In genomic region chr22:36324414-36324813, GRCh38 we compare ENCODE assay signal across 9 cellular contexts.
DNase-seq lines count a peak whose midpoint lies in the region; ATAC-seq and TF ChIP-seq lines count a peak whose summit lies in the region.
"Had no signal": no experiment of that assay in that cellular context is flagged by ENCODE, and none has a peak within 500 bp of the region (broad histone marks: within the 10 kb centered on the region; RNA-seq: fewer than 3 reads in every experiment).

No MANE protein-coding gene starts in this region.

- H3K36me3 ChIP-seq in upper lobe of right lung = peaks cover 95% of the 10 kb centered on the region

- no peak overlapping the region for H3K4me3 Mint-ChIP-seq in activated CD8-positive, alpha-beta memory T cell treated with anti-CD3 and anti-CD28 coated beads, Interleukin-2, amount 10 ng/mL, durations not matched to agents 7 days and 5 days
- H3K4me3 Mint-ChIP-seq in nephron progenitor cell = no peak overlapping the region

- peaks cover 36% of the 10 kb centered on the region for H3K4me1 Mint-ChIP-seq in activated CD8-positive, alpha-beta memory T cell treated with anti-CD3 and anti-CD28 coated beads, Interleukin-2, amount 10 ng/mL, durations not matched to agents 7 days and 5 days
- H3K4me1 Mint-ChIP-seq in nephron progenitor cell = peaks cover 53% of the 10 kb centered on the region

- H3K9me3 Mint-ChIP-seq in activated CD8-positive, alpha-beta memory T cell treated with anti-CD3 and anti-CD28 coated beads, Interleukin-2, amount 10 ng/mL, durations not matched to agents 7 days and 5 days (ENCODE audit: low read depth) = no peaks in the 10 kb centered on the region
- H3K9me3 Mint-ChIP-seq in nephron progenitor cell = no peaks in the 10 kb centered on the region

- H3K4me3 ChIP-seq in upper lobe of right lung = no peak overlapping the region

- no peak for ATAC-seq in activated CD8-positive, alpha-beta memory T cell treated with anti-CD3 and anti-CD28 coated beads, Interleukin-2, amount 10 ng/mL, durations not matched to agents 7 days and 5 days
- ATAC-seq in upper lobe of right lung (no peak), HG03378 (IDR thresholded peaks at IDR 0.05; ENCODE audit: unreplicated experiment) (no peak), GM18502 (IDR thresholded peaks at IDR 0.05; ENCODE audit: poor library complexity, unreplicated experiment) (no peak), HG02678 (IDR thresholded peaks at IDR 0.05; ENCODE audit: unreplicated experiment) (no peak)

- no peaks in the 10 kb centered on the region for H3K27me3 ChIP-seq in upper lobe of right lung

- TF ChIP-seq CTCF in nephron progenitor cell (IDR thresholded peaks at IDR 0.05) (no peak), upper lobe of right lung (IDR thresholded peaks at IDR 0.05) (no peak)

- H3K27ac ChIP-seq in epithelial cell of prostate = peak overlapping the region; percentile 99
- peak overlapping the region; percentile 91 for H3K27ac ChIP-seq in upper lobe of right lung

- no peaks in the 10 kb centered on the region for H3K9me3 ChIP-seq in upper lobe of right lung

- CTCF ChIA-PET in activated CD8-positive, alpha-beta memory T cell treated with anti-CD3 and anti-CD28 coated beads, Interleukin-2, amount 10 ng/mL, durations not matched to agents 7 days and 5 days (lab: Charles Lee) = interaction anchor here (1.5 to 2.4 kb wide), 2 partner anchors 24 to 146 kb away, joined by 5 to 8 read pairs; no protein-coding TSS in a partner anchor

- H3K4me1 ChIP-seq in upper lobe of right lung = peaks cover 67% of the 10 kb centered on the region

- no peak for DNase-seq in activated CD8-positive, alpha-beta memory T cell treated with anti-CD3 and anti-CD28 coated beads, Interleukin-2, amount 10 ng/mL, durations not matched to agents 7 days and 5 days
- no peak for DNase-seq in activated CD8-positive, alpha-beta memory T cell treated with anti-CD3 and anti-CD28 coated beads for 24 hours
- DNase-seq in epithelial cell of prostate (ENCODE audit: low read depth, low spot score) (no peak), nephron progenitor cell (no peak), upper lobe of right lung (no peak)
- DNase-seq: NCI-H2107 had no signal

- peaks cover 78% of the 10 kb centered on the region for H3K36me3 Mint-ChIP-seq in activated CD8-positive, alpha-beta memory T cell treated with anti-CD3 and anti-CD28 coated beads, Interleukin-2, amount 10 ng/mL, durations not matched to agents 7 days and 5 days
- H3K36me3 Mint-ChIP-seq in nephron progenitor cell (ENCODE audit: low read depth) = peaks cover 53% of the 10 kb centered on the region

- intact Hi-C loops in upper lobe of right lung (cut with DNase I) = loop anchor here (5.0 kb wide), 1 partner anchor 133 kb away; no protein-coding TSS in a partner anchor

- H3K27ac Mint-ChIP-seq in activated CD8-positive, alpha-beta memory T cell treated with anti-CD3 and anti-CD28 coated beads, Interleukin-2, amount 10 ng/mL, durations not matched to agents 7 days and 5 days = peak overlapping the region; percentile 30
- H3K27ac Mint-ChIP-seq in nephron progenitor cell = peak overlapping the region; percentile 69

- no peaks in the 10 kb centered on the region for H3K27me3 Mint-ChIP-seq in activated CD8-positive, alpha-beta memory T cell treated with anti-CD3 and anti-CD28 coated beads, Interleukin-2, amount 10 ng/mL, durations not matched to agents 7 days and 5 days
- peaks cover 2% of the 10 kb centered on the region for H3K27me3 Mint-ChIP-seq in nephron progenitor cell (ENCODE audit: low read depth, poor library complexity)
